20 cellular contexts compared by ENCODE assay signal in genomic region chr6:137452331-137452894, GRCh38. TPM values are rescaled to one million over a fixed set of nuclear protein-coding genes. Genes with fewer than 3 reads are reported as not detected.
DNase-seq lines count a peak whose midpoint lies in the region; ATAC-seq, FAIRE-seq and TF ChIP-seq lines count a peak whose summit lies in the region.
"Had no signal": no experiment of that assay in that cellular context is flagged by ENCODE, and none has a peak within 500 bp of the region (broad histone marks: within the 10 kb centered on the region; RNA-seq: fewer than 3 reads in every experiment).

No MANE protein-coding gene starts in this region.

- no peak for FAIRE-seq in astrocyte (lab: Jason Lieb, UNC)

- WGBS in hepatocyte (ENCODE audit: low lambda C conversion rate, missing lambda C conversion rate) = 87% methylated on average over 7 of the region's 7 CpGs

- intact Hi-C loops in activated CD4-positive, alpha-beta memory T cell treated with anti-CD3 and anti-CD28 coated beads for 36 hours (cut with micrococcal nuclease) = no loop called here
- intact Hi-C loops in vagina (cut with DNase I) = no loop called here

- DNase-seq in EL = peak; percentile 5
- DNase-seq in astrocyte (ENCODE audit: low read depth) = peak; percentile 20
- peak; percentile 5 for DNase-seq in fibroblast of the aortic adventitia (ENCODE audit: low read depth)
- DNase-seq in activated CD4-positive, alpha-beta memory T cell treated with anti-CD3 and anti-CD28 coated beads for 36 hours = no peak
- no peak for DNase-seq in hepatocyte (ENCODE audit: low spot score)
- DNase-seq in vagina (ENCODE audit: extremely low spot score in 2 of 2) = no peak
- DNase-seq: C1 segment of cervical spinal cord, DMS79 treated with DMSO at 0.1 percent for 48 hours, GDM1, KBM-7, NCI-H1105 treated with DMSO at 0.1 percent for 48 hours, NCI-H1694 treated with DMSO at 0.1 percent for 48 hours, NCI-H2107, NCI-H2227 treated with DMSO at 0.1 percent for 48 hours, NCI-H510A treated with DMSO at 0.1 percent for 48 hours, NCI-H774, OCI-M1, RPMI8226 had no signal

- H3K27ac Mint-ChIP-seq in astrocyte (ENCODE audit: unreplicated experiment) = no peak overlapping the region
- H3K27ac Mint-ChIP-seq in activated CD4-positive, alpha-beta memory T cell treated with anti-CD3 and anti-CD28 coated beads for 36 hours = no peak overlapping the region
- H3K27ac Mint-ChIP-seq: GM23338 had no signal

- CTCF ChIA-PET in activated CD4-positive, alpha-beta memory T cell treated with anti-CD3 and anti-CD28 coated beads for 36 hours (lab: Charles Lee) = no interaction called here

- no peaks in the 10 kb centered on the region for H3K4me1 Mint-ChIP-seq in astrocyte (ENCODE audit: low read depth, unreplicated experiment)
- H3K4me1 Mint-ChIP-seq in activated CD4-positive, alpha-beta memory T cell treated with anti-CD3 and anti-CD28 coated beads for 36 hours (ENCODE audit: low read depth) = no peaks in the 10 kb centered on the region
- H3K4me1 Mint-ChIP-seq: GM23338 had no signal

- H3K27ac ChIP-seq in astrocyte (ENCODE audit: low read depth, low read length) (no peak overlapping the region), hepatocyte (no peak overlapping the region), vagina (no peak overlapping the region)

- no peaks in the 10 kb centered on the region for H3K36me3 Mint-ChIP-seq in astrocyte (ENCODE audit: low read depth, unreplicated experiment)
- H3K36me3 Mint-ChIP-seq in activated CD4-positive, alpha-beta memory T cell treated with anti-CD3 and anti-CD28 coated beads for 36 hours = no peaks in the 10 kb centered on the region

- H3K27me3 Mint-ChIP-seq in astrocyte (ENCODE audit: low read depth, unreplicated experiment) = no peaks in the 10 kb centered on the region
- H3K27me3 Mint-ChIP-seq in activated CD4-positive, alpha-beta memory T cell treated with anti-CD3 and anti-CD28 coated beads for 36 hours = peaks cover 5% of the 10 kb centered on the region

- no peaks in the 10 kb centered on the region for H3K79me2 ChIP-seq in astrocyte (ENCODE audit: insufficient read depth, low read length)
- no peaks in the 10 kb centered on the region for H3K79me2 ChIP-seq in hepatocyte

- H3K9me3 Mint-ChIP-seq in astrocyte (ENCODE audit: unreplicated experiment) = no peaks in the 10 kb centered on the region
- no peaks in the 10 kb centered on the region for H3K9me3 Mint-ChIP-seq in activated CD4-positive, alpha-beta memory T cell treated with anti-CD3 and anti-CD28 coated beads for 36 hours

- H3K4me3 Mint-ChIP-seq in astrocyte (ENCODE audit: unreplicated experiment) = no peak overlapping the region
- no peak overlapping the region for H3K4me3 Mint-ChIP-seq in activated CD4-positive, alpha-beta memory T cell treated with anti-CD3 and anti-CD28 coated beads for 36 hours
- H3K4me3 Mint-ChIP-seq: GM23338 had no signal

- H3K4me3 ChIP-seq in astrocyte (ENCODE audit: insufficient read depth, low read depth, low read length) (no peak overlapping the region), fibroblast of the aortic adventitia (ENCODE audit: low read depth, low read length) (no peak overlapping the region), hepatocyte (no peak overlapping the region), vagina (no peak overlapping the region)
- H3K4me3 ChIP-seq: GM23338 had no signal

- H3K4me2 ChIP-seq in astrocyte (ENCODE audit: low read length) = no peak overlapping the region
- no peak overlapping the region for H3K4me2 ChIP-seq in hepatocyte
- H3K4me2 ChIP-seq: GM23338 had no signal

- no peak overlapping the region for H2AFZ ChIP-seq in astrocyte (ENCODE audit: low read depth, low read length)
- no peak overlapping the region for H2AFZ ChIP-seq in hepatocyte
- H2AFZ ChIP-seq: GM23338 had no signal

- H3K9ac ChIP-seq in astrocyte (ENCODE audit: low read length) = no peak overlapping the region

- POLR2A ChIA-PET in activated CD4-positive, alpha-beta memory T cell treated with anti-CD3 and anti-CD28 coated beads for 36 hours (lab: Charles Lee) = no interaction called here

- H3K9me2 ChIP-seq in hepatocyte (replicated peaks; ENCODE audit: insufficient read depth) = no peaks in the 10 kb centered on the region

- TF ChIP-seq POLR2A in vagina (IDR thresholded peaks at IDR 0.05) = no peak

- TF ChIP-seq CTCF in astrocyte (IDR thresholded peaks at IDR 0.05; ENCODE audit: insufficient read depth, low read depth, low read length) = no peak
- TF ChIP-seq CTCF in fibroblast of the aortic adventitia (IDR thresholded peaks at IDR 0.05; ENCODE audit: insufficient read depth, low read length) = no peak
- TF ChIP-seq CTCF in hepatocyte (IDR thresholded peaks at IDR 0.05; ENCODE audit: poor library complexity) = no peak
- no peak for TF ChIP-seq CTCF in vagina (IDR thresholded peaks at IDR 0.05)

- H3K36me3 ChIP-seq in astrocyte (ENCODE audit: insufficient read depth, low read length) (no peaks in the 10 kb centered on the region), hepatocyte (replicated peaks; ENCODE audit: insufficient read depth, low read depth) (no peaks in the 10 kb centered on the region), vagina (no peaks in the 10 kb centered on the region)

- no peak for ATAC-seq in GM21619 (IDR thresholded peaks at IDR 0.05; ENCODE audit: unreplicated experiment)
- ATAC-seq: GM23338 had no signal

- no peaks in the 10 kb centered on the region for H4K20me1 ChIP-seq in astrocyte (ENCODE audit: insufficient read depth, low read length)
- H4K20me1 ChIP-seq in hepatocyte (ENCODE audit: insufficient read depth, poor library complexity, severe bottlenecking) = no peaks in the 10 kb centered on the region

- no peaks in the 10 kb centered on the region for H3K9me3 ChIP-seq in astrocyte (ENCODE audit: insufficient read depth, low read depth, low read length)
- no peaks in the 10 kb centered on the region for H3K9me3 ChIP-seq in hepatocyte (ENCODE audit: low read depth)
- no peaks in the 10 kb centered on the region for H3K9me3 ChIP-seq in vagina

- no peaks in the 10 kb centered on the region for H3K4me1 ChIP-seq in astrocyte (ENCODE audit: insufficient read depth, low read length)
- H3K4me1 ChIP-seq in hepatocyte (ENCODE audit: insufficient read depth) = no peaks in the 10 kb centered on the region
- no peaks in the 10 kb centered on the region for H3K4me1 ChIP-seq in vagina

- H3K27me3 ChIP-seq in astrocyte (ENCODE audit: insufficient read depth, low read length) (no peaks in the 10 kb centered on the region), hepatocyte (no peaks in the 10 kb centered on the region), vagina (no peaks in the 10 kb centered on the region)

RNA-seq across cellular contexts. Expression of gene OLIG3, which starts 41.8 kb away (rescaled TPM):
- 0.14 TPM in 1 of 2 replicates, not detected in the other for total RNA-seq in astrocyte
- total RNA-seq in fibroblast of the aortic adventitia (ENCODE audit: low replicate concordance) = 0.74 TPM in 1 of 2 replicates, not detected in the other
- total RNA-seq in activated CD4-positive, alpha-beta memory T cell treated with anti-CD3 and anti-CD28 coated beads for 36 hours = under 1 TPM in 1 of 2 experiments, not detected in 1; 0.15 TPM
- not detected in 2 replicates for total RNA-seq in hepatocyte
- polyA plus RNA-seq in hepatocyte = not detected in 2 replicates
- total RNA-seq in vagina = not detected

Comparison
In these comparisons a context has a peak if more than half of its experiments do, and no peak if none do; other contexts are left out.
1. DNase-seq: peak in EL (single experiment), astrocyte (single experiment) and fibroblast of the aortic adventitia (single experiment); none in activated CD4-positive, alpha-beta memory T cell treated with anti-CD3 and anti-CD28 coated beads for 36 hours (single experiment), hepatocyte (single experiment) and vagina (0 of 2).